ENCODE assay signal across 21 cellular contexts in genomic region chr2:158828378-158829136, GRCh38. TPM values are rescaled to one million over a fixed set of nuclear protein-coding genes. Genes with fewer than 3 reads are reported as not detected.
DNase-seq lines count a peak whose midpoint lies in the region; ATAC-seq, FAIRE-seq and TF ChIP-seq lines count a peak whose summit lies in the region.
"Had no signal": no experiment of that assay in that cellular context is flagged by ENCODE, and none has a peak within 500 bp of the region (broad histone marks: within the 10 kb centered on the region; RNA-seq: fewer than 3 reads in every experiment).

No MANE protein-coding gene starts in this region.

- no peaks in the 10 kb centered on the region for H3K27me3 ChIP-seq in pancreas
- no peaks in the 10 kb centered on the region for H3K27me3 ChIP-seq in MG63
- H3K27me3 ChIP-seq in smooth muscle cell (ENCODE audit: low read depth) = no peaks in the 10 kb centered on the region
- H3K27me3 ChIP-seq: testis had no signal

- H3K9ac ChIP-seq in smooth muscle cell (ENCODE audit: low read depth) = no peak overlapping the region

- ATAC-seq in pancreas = peak; percentile 63 to 86 (median 78)
- ATAC-seq: effector memory CD8-positive, alpha-beta T cell; psoas muscle had no signal

- H3K4me3 ChIP-seq in AG10803 (ENCODE audit: low read length) = no peak overlapping the region
- no peak overlapping the region for H3K4me3 ChIP-seq in pancreas
- H3K4me3 ChIP-seq in MG63 = no peak overlapping the region
- H3K4me3 ChIP-seq in smooth muscle cell = no peak overlapping the region
- H3K4me3 ChIP-seq: psoas muscle, testis had no signal

- no peaks in the 10 kb centered on the region for H3K79me2 ChIP-seq in smooth muscle cell (ENCODE audit: low read depth)

- peaks cover 0 to 15% (median 0%) of the 10 kb centered on the region in 3 donors for H3K4me1 ChIP-seq in pancreas
- H3K4me1 ChIP-seq in smooth muscle cell (ENCODE audit: low read depth) = peaks cover 7% of the 10 kb centered on the region
- H3K4me1 ChIP-seq: psoas muscle had no signal

- no peak for FAIRE-seq in pancreas (lab: Jason Lieb, UNC)
- FAIRE-seq: bronchial epithelial cell had no signal

- intact Hi-C loops in pancreas (cut with DNase I) = no loop called here

- peak; percentile 73 for DNase-seq in AG10803 (ENCODE audit: low read depth)
- peak; percentile 30 for DNase-seq in amniotic epithelial cell (ENCODE audit: low read depth)
- peak; percentile 4 for DNase-seq in fibroblast of the conjunctiva (ENCODE audit: low read depth)
- DNase-seq in pancreas = no peak
- DNase-seq in MG63 = no peak
- no peak for DNase-seq in smooth muscle cell (lab: John Stamatoyannopoulos, UW; ENCODE audit: unreplicated experiment)
- DNase-seq in activated CD4-positive, alpha-beta T cell treated with anti-CD3 and anti-CD28 coated beads for 1 hour = no peak
- DNase-seq in NCI-H82 (lab: John Stamatoyannopoulos, UW) = no peak
- DNase-seq: activated effector memory CD4-positive, alpha-beta T cell treated with Interleukin-2 at 50 U/mL for 16 hours; Calu3; effector memory CD8-positive, alpha-beta T cell; glutamatergic neuron; GOT3; MM.1S; NCI-H2029; psoas muscle; stimulated activated CD4-positive, alpha-beta T cell treated with anti-CD3 and anti-CD28 coated beads, Interleukin-2, amount 100 ng/mL, for 24 hours; testis had no signal

- TF ChIP-seq CTCF in AG10803 (conservative IDR thresholded peaks at IDR 0.05; ENCODE audit: low read length) (no peak), pancreas (IDR thresholded peaks at IDR 0.05) (no peak), smooth muscle cell (IDR thresholded peaks at IDR 0.05; ENCODE audit: borderline replicate concordance, insufficient read depth, poor library complexity, severe bottlenecking) (no peak)

- no peaks in the 10 kb centered on the region for H4K20me1 ChIP-seq in smooth muscle cell (ENCODE audit: low read depth)

- no peak overlapping the region for H3K4me2 ChIP-seq in smooth muscle cell

- no peaks in the 10 kb centered on the region for H3F3A ChIP-seq in smooth muscle cell (ENCODE audit: low read depth)

- H3K27ac ChIP-seq in pancreas = peak overlapping the region in 3 of 4 donors; percentile 4 to 44 (median 40)
- H3K27ac ChIP-seq in smooth muscle cell (ENCODE audit: low read depth) = no peak overlapping the region
- H3K27ac ChIP-seq: psoas muscle, testis had no signal

- 35 to 38% methylated on average over 4 of the region's 4 CpGs for WGBS in pancreas, 2 donors
- 81% methylated on average over 4 of the region's 4 CpGs for WGBS in smooth muscle cell (ENCODE audit: low lambda C conversion rate)

- no peak overlapping the region for H2AFZ ChIP-seq in smooth muscle cell (ENCODE audit: low read depth)

- H3K36me3 ChIP-seq in pancreas = no peaks in the 10 kb centered on the region
- H3K36me3 ChIP-seq in MG63 = no peaks in the 10 kb centered on the region
- no peaks in the 10 kb centered on the region for H3K36me3 ChIP-seq in smooth muscle cell (ENCODE audit: low read depth)

- H3K9me3 ChIP-seq in pancreas = no peaks in the 10 kb centered on the region
- H3K9me3 ChIP-seq in MG63 = no peaks in the 10 kb centered on the region
- H3K9me3 ChIP-seq in smooth muscle cell (replicated peaks; ENCODE audit: low read depth) = no peaks in the 10 kb centered on the region
- H3K9me3 ChIP-seq: psoas muscle, testis had no signal

RNA-seq across cellular contexts. Expression of gene DAPL1, which starts 33.4 kb away (rescaled TPM):
- total RNA-seq in pancreas = 1 to 10 TPM; 2.6 to 7.3 (median 4.3) TPM
- 10 to 100 TPM; 25.5 to 47.3 TPM for polyA plus RNA-seq in pancreas
- total RNA-seq in MG63 (2014; rRNA removed; shearing (Covaris generic); ENCODE audit: low replicate concordance) = not detected in 2 replicates
- total RNA-seq in smooth muscle cell = not detected in 2 replicates
- 0.35 TPM in 1 of 2 replicates, not detected in the other for polyA plus RNA-seq in smooth muscle cell
- total RNA-seq: bronchial epithelial cell, Calu3, HT1080, kidney epithelial cell, psoas muscle had no signal
- polyA plus RNA-seq: psoas muscle had no signal

Comparison
In these comparisons a context has a peak if more than half of its experiments do, and no peak if none do; other contexts are left out.
1. DNase-seq: peak in AG10803 (single experiment), amniotic epithelial cell (single experiment) and fibroblast of the conjunctiva (single experiment); none in pancreas (0 of 6), MG63 (single experiment), smooth muscle cell (single experiment), activated CD4-positive, alpha-beta T cell treated with anti-CD3 and anti-CD28 coated beads for 1 hour (single experiment) and NCI-H82 (single experiment).